Comparison of ENCODE assay signal across 8 cellular contexts in the genomic region with DNA sequence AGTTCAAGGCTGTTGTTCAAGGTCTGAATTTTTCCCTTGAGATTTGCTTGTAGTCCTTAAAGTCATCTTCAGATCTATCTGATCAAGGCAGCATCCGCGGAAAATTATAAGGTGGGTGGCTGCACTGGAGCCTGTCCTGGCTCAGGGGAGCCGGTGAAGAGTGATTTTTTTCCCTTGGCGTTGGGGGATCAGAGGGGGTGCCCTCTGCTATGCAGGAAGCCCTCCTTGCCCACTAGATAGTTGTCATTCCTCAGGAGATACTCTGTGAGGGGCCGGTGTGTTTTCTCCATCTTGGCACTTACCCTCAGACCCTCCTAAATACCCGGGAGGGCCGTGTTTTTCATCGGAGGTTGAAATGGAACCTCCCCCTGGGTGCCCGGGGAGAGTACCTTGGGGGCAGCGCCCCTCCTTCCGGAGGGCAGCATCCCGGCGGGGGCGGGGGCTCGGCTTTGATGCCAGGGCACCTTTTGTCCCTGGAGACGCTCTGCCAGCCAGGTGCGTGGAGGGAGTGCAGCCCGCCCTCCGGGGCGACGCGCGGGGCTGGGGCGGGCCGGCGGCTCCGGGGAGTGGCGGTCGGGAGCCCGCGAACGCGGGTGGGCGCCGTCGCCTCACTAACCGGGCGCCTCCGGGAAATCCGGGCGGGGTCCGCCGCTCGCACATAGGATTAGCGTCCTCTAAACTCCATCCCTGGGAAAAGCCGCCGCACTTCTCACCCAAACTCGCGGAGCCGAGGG. TPM values are rescaled to one million over a fixed set of nuclear protein-coding genes. Genes with fewer than 3 reads are reported as not detected.
A peak's percentile ranks its signal among the peaks of the same experiment; 100 is the strongest.
DNase-seq lines count a peak whose midpoint lies in the region; ATAC-seq, FAIRE-seq and TF ChIP-seq lines count a peak whose summit lies in the region.
"Not testable (repeated sequence)": the region's sequence is repeated elsewhere in the genome, so short reads cannot be mapped to it uniquely, and the experiment has no call there.

No MANE protein-coding gene starts in this region.

- H3K4me3 ChIP-seq in GM23248 (peak overlapping the region; percentile 91), WERI-Rb-1 (ENCODE audit: low read depth, low read length) (peak overlapping the region; percentile 56), astrocyte of the spinal cord (ENCODE audit: low read depth, low read length) (peak overlapping the region; percentile 81), right atrium auricular region (peak overlapping the region; percentile 77 to 88), pancreas (peak overlapping the region; percentile 55 to 84 (median 76)), thoracic aorta (peak overlapping the region; percentile 97)

- DNase-seq in ELR (ENCODE audit: low read depth): peak; percentile 11
- not testable (repeated sequence) for DNase-seq in GM23248; WERI-Rb-1; astrocyte of the spinal cord (ENCODE audit: low read depth, low spot score); right atrium auricular region (ENCODE audit: low spot score); thoracic aorta (ENCODE audit: low spot score)
- DNase-seq in HuH-7.5 (ENCODE audit: low spot score): peak; percentile 31
- peak in 4 of 6 donors; percentile 34 to 66 (median 50) for DNase-seq in pancreas

- peak overlapping the region; percentile 76 for H3K4me2 ChIP-seq in GM23248 (ENCODE audit: unreplicated experiment)

- TF ChIP-seq CTCF in WERI-Rb-1 (IDR thresholded peaks at IDR 0.05; ENCODE audit: low read depth, low read length); astrocyte of the spinal cord (IDR thresholded peaks at IDR 0.05; ENCODE audit: low read depth, low read length); right atrium auricular region (IDR thresholded peaks at IDR 0.05); pancreas (IDR thresholded peaks at IDR 0.05); thoracic aorta (IDR thresholded peaks at IDR 0.05): not testable (repeated sequence)

- peaks cover 47% of the 10 kb centered on the region for H3K79me2 ChIP-seq in GM23248 (ENCODE audit: insufficient read depth)

- H3K9me3 ChIP-seq in GM23248 (ENCODE audit: low read depth); WERI-Rb-1 (ENCODE audit: severe bottlenecking); right atrium auricular region; pancreas; thoracic aorta: not testable (repeated sequence)

- ATAC-seq in pancreas: peak; percentile 5 to 23 (median 8)
- not testable (repeated sequence) for ATAC-seq in thoracic aorta (ENCODE audit: insufficient number of reproducible peaks, low FRiP score, low read depth)

- H3K36me3 ChIP-seq in GM23248 (ENCODE audit: low read depth); WERI-Rb-1; right atrium auricular region; pancreas; thoracic aorta: not testable (repeated sequence)

- H2AFZ ChIP-seq in GM23248: peak overlapping the region; percentile 60

- in situ Hi-C loops in GM23248 (cut with MboI); astrocyte of the spinal cord (cut with HindIII; ENCODE audit: low sequenced_read_pairs): not testable (repeated sequence)

- FAIRE-seq in pancreas (lab: Jason Lieb, UNC): not testable (repeated sequence)

- peaks cover 14% of the 10 kb centered on the region; the same call in 1 of the 2 replicates for H3F3A ChIP-seq in GM23248 (ENCODE audit: insufficient read depth)

- not testable (repeated sequence) for H4K20me1 ChIP-seq in GM23248 (ENCODE audit: insufficient read depth)

- H3K27ac ChIP-seq in GM23248 (peak overlapping the region; percentile 84), WERI-Rb-1 (peak overlapping the region; percentile 85), right atrium auricular region (peak overlapping the region; percentile 96 to 98), pancreas (peak overlapping the region; percentile 79 to 98 (median 95)), thoracic aorta (peak overlapping the region; percentile 95 to 97)

- H3K4me1 ChIP-seq in GM23248 (ENCODE audit: insufficient read depth): not testable (repeated sequence)
- H3K4me1 ChIP-seq in right atrium auricular region (peaks cover 0 to 14% of the 10 kb centered on the region in 2 donors), pancreas (peaks cover 0 to 10% (median 9%) of the 10 kb centered on the region in 3 donors), thoracic aorta (ENCODE audit: control insufficient read depth in 1 of 2, low read depth in 2 of 2) (peaks cover 20 to 32% of the 10 kb centered on the region in 2 donors)

- not testable (repeated sequence) for H3K9me2 ChIP-seq in GM23248 (ENCODE audit: insufficient read depth)

- WGBS in GM23248 (ENCODE audit: low coverage in 1 of 2, low lambda C conversion rate in 2 of 2, missing lambda C conversion rate in 2 of 2), 2 experiments: 3 to 4% methylated on average over 14 to 23 of the region's 50 CpGs
- 2 to 9% methylated on average over 20 to 50 of the region's 50 CpGs for WGBS in pancreas, 2 donors

- intact Hi-C loops in pancreas (cut with DNase I): not testable (repeated sequence)

- H3K9ac ChIP-seq in GM23248: peak overlapping the region; percentile 95

- not testable (repeated sequence) for H3K27me3 ChIP-seq in GM23248 (replicated peaks; ENCODE audit: insufficient read depth); WERI-Rb-1 (ENCODE audit: insufficient read depth, low read depth, severe bottlenecking); right atrium auricular region; pancreas; thoracic aorta (replicated peaks; ENCODE audit: insufficient read depth)

RNA-seq across cellular contexts. Expression of gene METTL2B, which starts 53.7 kb away (rescaled TPM):
- total RNA-seq in GM23248 (2014; rRNA removed; shearing (Covaris generic)): 36.5 and 42.5 TPM in 2 replicates
- polyA plus RNA-seq in GM23248 (2016; fragmentation: Nextera tagmentation; extraction: Ambion mirVana): 19.2 and 19.9 TPM in 2 replicates
- 10 to 100 TPM; 13.3 to 14.4 TPM for total RNA-seq in right atrium auricular region
- 10 to 100 TPM in 4 of 6 donors, 1 to 10 TPM in 2; 8.8 to 12.6 (median 10.8) TPM for total RNA-seq in pancreas
- polyA plus RNA-seq in pancreas: 1 to 10 TPM; 6.2 to 6.7 TPM
- total RNA-seq in thoracic aorta: 10 to 100 TPM; 14.6 to 49.0 TPM
